11 cellular contexts compared by ENCODE assay signal in genomic region chr1:234758851-234759250, GRCh38.
DNase-seq lines count a peak whose midpoint lies in the region; ATAC-seq lines count a peak whose summit lies in the region.
"Had no signal": no experiment of that assay in that cellular context is flagged by ENCODE, and none has a peak within 500 bp of the region (broad histone marks: within the 10 kb centered on the region; RNA-seq: fewer than 3 reads in every experiment).

No MANE protein-coding gene starts in this region.

- H3K36me3 Mint-ChIP-seq in T-helper 2 cell treated with Interferon-gamma antibody and Interleukin-4, amounts not matched to agents 5 μg/mL and 100 μg/mL, for 36 hours (ENCODE audit: low read depth), result no peaks in the 10 kb centered on the region

- peak overlapping the region; percentile 33 for H3K4me3 Mint-ChIP-seq in T-helper 2 cell treated with Interferon-gamma antibody and Interleukin-4, amounts not matched to agents 5 μg/mL and 100 μg/mL, for 36 hours

- peak; percentile 58 for ATAC-seq in stimulated activated naive CD8-positive, alpha-beta T cell treated with anti-CD3 and anti-CD28 coated beads, Interleukin-15, Interleukin-2, amounts not matched to agents 100 U/mL and 50 U/mL, for 24 hours
- no peak for ATAC-seq in left cardiac atrium
- ATAC-seq: heart left ventricle had no signal

- peaks cover 27% of the 10 kb centered on the region for H3K4me1 Mint-ChIP-seq in T-helper 2 cell treated with Interferon-gamma antibody and Interleukin-4, amounts not matched to agents 5 μg/mL and 100 μg/mL, for 36 hours (ENCODE audit: low read depth)

- H3K9me3 Mint-ChIP-seq in T-helper 2 cell treated with Interferon-gamma antibody and Interleukin-4, amounts not matched to agents 5 μg/mL and 100 μg/mL, for 36 hours, result no peaks in the 10 kb centered on the region

- intact Hi-C loops in left cardiac atrium (cut with DNase I), result loop anchor here in 1 of 2 donors (5.0 kb wide), 1 partner anchor 98 kb away; no protein-coding TSS in a partner anchor

- H3K27ac Mint-ChIP-seq in T-helper 2 cell treated with Interferon-gamma antibody and Interleukin-4, amounts not matched to agents 5 μg/mL and 100 μg/mL, for 36 hours, result peak overlapping the region; percentile 53

- peak; percentile 53 for DNase-seq in activated CD4-positive, alpha-beta T cell treated with anti-CD3 and anti-CD28 coated beads, Interleukin-2, amount 50 U/mL, for 1 hour
- no peak for DNase-seq in activated CD4-positive, alpha-beta T cell treated with anti-CD3 and anti-CD28 coated beads, Interleukin-2, amount 50 U/mL, for 4 hours
- DNase-seq in T-helper 2 cell treated with Interferon-gamma antibody and Interleukin-4, amounts not matched to agents 5 μg/mL and 100 μg/mL, for 36 hours (ENCODE audit: low spot score), result peak; percentile 22
- DNase-seq in central memory CD4-positive, alpha-beta T cell, result peak; percentile 85
- DNase-seq in stimulated activated naive CD8-positive, alpha-beta T cell treated with anti-CD3 and anti-CD28 coated beads, Interleukin-15, Interleukin-2, amounts not matched to agents 100 U/mL and 50 U/mL, for 24 hours, result no peak
- DNase-seq in left cardiac atrium, result no peak
- DNase-seq in A172 (ENCODE audit: low spot score), result no peak
- no peak for DNase-seq in GM19238 (ENCODE audit: insufficient read length, low spot score)
- DNase-seq: aorta, DMS79, heart left ventricle had no signal

- peaks cover 11% of the 10 kb centered on the region for H3K27me3 Mint-ChIP-seq in T-helper 2 cell treated with Interferon-gamma antibody and Interleukin-4, amounts not matched to agents 5 μg/mL and 100 μg/mL, for 36 hours (ENCODE audit: low read depth)

Comparison
In these comparisons a context has a peak if more than half of its experiments do, and no peak if none do; other contexts are left out.
1. DNase-seq: peak in activated CD4-positive, alpha-beta T cell treated with anti-CD3 and anti-CD28 coated beads, Interleukin-2, amount 50 U/mL, for 1 hour (single experiment), T-helper 2 cell treated with Interferon-gamma antibody and Interleukin-4, amounts not matched to agents 5 μg/mL and 100 μg/mL, for 36 hours (single experiment) and central memory CD4-positive, alpha-beta T cell (single experiment); none in activated CD4-positive, alpha-beta T cell treated with anti-CD3 and anti-CD28 coated beads, Interleukin-2, amount 50 U/mL, for 4 hours (0 of 2), stimulated activated naive CD8-positive, alpha-beta T cell treated with anti-CD3 and anti-CD28 coated beads, Interleukin-15, Interleukin-2, amounts not matched to agents 100 U/mL and 50 U/mL, for 24 hours (single experiment), left cardiac atrium (single experiment), A172 (single experiment) and GM19238 (single experiment).